ENCODE assay signal across 8 cellular contexts in genomic region chr15:52652286-52652685, GRCh38. TPM values are rescaled to one million over a fixed set of nuclear protein-coding genes. Genes with fewer than 3 reads are reported as not detected.
A peak's percentile ranks its signal among the peaks of the same experiment; 100 is the strongest.
DNase-seq lines count a peak whose midpoint lies in the region; ATAC-seq and TF ChIP-seq lines count a peak whose summit lies in the region.

No MANE protein-coding gene starts in this region.

- H3K4me3 ChIP-seq in PC-3 (ENCODE audit: low read length) (peak overlapping the region; percentile 62; the same call in 1 of the 2 replicates), gastrocnemius medialis (peak overlapping the region in 1 of 4 donors; percentile 34)

- TF ChIP-seq POLR2A in gastrocnemius medialis (IDR thresholded peaks at IDR 0.05): no peak

- ATAC-seq in GM19452 (IDR thresholded peaks at IDR 0.05; ENCODE audit: unreplicated experiment) (peak; percentile 12), PC-3 (no peak), gastrocnemius medialis (no peak)

- no peaks in the 10 kb centered on the region for H3K79me2 ChIP-seq in PC-3 (ENCODE audit: low read length)

- in situ Hi-C loops in gastrocnemius medialis (cut with MboI; ENCODE audit: low sequenced_read_pairs in 4 of 4): loop anchor here in 1 of 4 donors (25.0 kb wide), 1 partner anchor 90 kb away; the partner anchor contains the start of gene ARPP19

- no peaks in the 10 kb centered on the region for H4K20me1 ChIP-seq in PC-3 (ENCODE audit: low read length)

- intact Hi-C loops in PC-3 (cut with micrococcal nuclease): loop anchor here (2.0 to 10.0 kb wide), 2 partner anchors 27 to 87 kb away; partner anchors contain the start of genes ARPP19 and ATOSA
- intact Hi-C loops in gastrocnemius medialis (cut with DNase I; ENCODE audit: low total_unique reads): loop anchor here (2.0 kb wide), 1 partner anchor 27 kb away; the partner anchor contains the start of gene ATOSA

- no peaks in the 10 kb centered on the region for H3K27me3 ChIP-seq in PC-3 (ENCODE audit: low read length)
- no peaks in the 10 kb centered on the region for H3K27me3 ChIP-seq in gastrocnemius medialis

- TF ChIP-seq CTCF in PC-3 (conservative IDR thresholded peaks at IDR 0.05; ENCODE audit: low read depth, low read length): no peak
- no peak for TF ChIP-seq CTCF in gastrocnemius medialis (IDR thresholded peaks at IDR 0.05 in 4 of 5, conservative IDR thresholded peaks at IDR 0.05 in 1 of 5)

- BruUV-seq in PC-3 (replicated peaks; lab: Mats Ljungman, UMichigan): no TSS peak

- DNase-seq in PC-3 (no peak), epithelial cell of prostate (ENCODE audit: low read depth, low spot score) (no peak), gastrocnemius medialis (no peak), SW 1271 (lab: John Stamatoyannopoulos, UW) (no peak), DMS153 treated with DMSO at 0.1 percent for 48 hours (lab: John Stamatoyannopoulos, UW; ENCODE audit: unreplicated experiment) (no peak), NCI-H2081 (lab: John Stamatoyannopoulos, UW) (no peak), foreskin melanocyte (no peak)

- peaks cover 58% of the 10 kb centered on the region for H3K4me1 ChIP-seq in PC-3 (ENCODE audit: insufficient read depth, low read length)
- H3K4me1 ChIP-seq in gastrocnemius medialis: peaks cover 85 to 98% of the 10 kb centered on the region in 2 donors

- peak overlapping the region; percentile 67; the same call in 1 of the 2 replicates for H3K9ac ChIP-seq in PC-3 (ENCODE audit: low read length)

- H3K27ac ChIP-seq in PC-3 (ENCODE audit: low read length) (peak overlapping the region; percentile 95), epithelial cell of prostate (peak overlapping the region; percentile 96), gastrocnemius medialis (peak overlapping the region; percentile 79 to 89 (median 83))

- H2AFZ ChIP-seq in PC-3 (ENCODE audit: low read length): peak overlapping the region; percentile 82; the same call in 1 of the 2 replicates

- peaks cover 9% of the 10 kb centered on the region for H3F3A ChIP-seq in PC-3 (ENCODE audit: low read length, unreplicated experiment)

- H3K36me3 ChIP-seq in PC-3 (ENCODE audit: low read depth, low read length) (no peaks in the 10 kb centered on the region), gastrocnemius medialis (peaks cover 0 to 21% of the 10 kb centered on the region in 2 donors)

- CTCF ChIA-PET in PC-3 (lab: Charles Lee): no interaction called here

- peak overlapping the region; percentile 86 for H3K4me2 ChIP-seq in PC-3 (ENCODE audit: low read length)

- H3K9me3 ChIP-seq in PC-3 (ENCODE audit: low read length) (no peaks in the 10 kb centered on the region), gastrocnemius medialis (no peaks in the 10 kb centered on the region)

- no peaks in the 10 kb centered on the region for H3K9me2 ChIP-seq in PC-3 (replicated peaks; ENCODE audit: low read length)

- POLR2A ChIA-PET in PC-3 (lab: Charles Lee; ENCODE audit: unreplicated experiment): no interaction called here

RNA-seq across cellular contexts. Expression of gene ATOSA, which starts 26.9 kb away (rescaled TPM):
- total RNA-seq in PC-3 (2014; rRNA removed) (6.5 and 8.7 TPM in 2 replicates), gastrocnemius medialis (100 to 1,000 TPM in 3 of 4 donors, 10 to 100 TPM in 1; 61.9 to 491 (median 137) TPM)
